ENCODE assay signal across 8 cellular contexts in the genomic region with DNA sequence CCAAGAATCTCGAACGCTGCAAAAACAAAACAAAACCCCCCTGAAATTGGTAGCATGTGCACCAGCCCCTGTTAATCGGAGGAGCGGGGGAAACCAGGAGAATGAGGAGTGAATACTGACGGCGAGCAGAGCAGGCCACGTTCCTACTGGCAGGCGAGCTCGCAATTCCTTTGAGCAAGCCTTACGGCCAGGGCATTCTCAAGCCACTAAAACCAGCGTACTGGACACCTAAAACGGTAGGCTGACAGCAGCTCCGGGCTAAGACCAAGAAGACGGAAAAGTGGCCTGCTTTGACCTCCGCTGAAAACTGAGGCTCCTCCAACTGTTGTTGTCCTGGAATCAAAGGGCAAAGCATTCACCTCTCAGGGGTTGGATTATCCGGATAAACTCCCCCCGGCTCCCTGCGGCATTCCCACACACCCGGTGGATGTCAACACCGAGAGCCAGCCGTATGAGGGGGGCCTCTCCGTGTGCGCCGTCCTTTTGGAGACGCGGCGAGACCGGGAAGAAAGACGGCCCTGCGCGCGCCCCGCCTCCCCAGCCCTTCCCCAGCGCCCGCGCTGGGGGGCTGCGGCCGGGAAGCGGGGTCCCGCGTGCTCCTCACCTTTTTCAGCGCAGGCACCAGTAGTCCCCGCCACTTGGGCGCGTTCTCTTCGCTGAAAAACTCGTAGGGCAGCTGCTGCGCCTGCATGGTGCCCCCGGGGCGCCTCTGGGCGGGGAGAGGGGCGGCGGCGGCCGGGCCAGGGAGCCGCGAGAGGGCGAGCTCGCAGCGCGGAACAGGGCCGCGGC. TPM values are rescaled to one million over a fixed set of nuclear protein-coding genes. Genes with fewer than 3 reads are reported as not detected.
DNase-seq lines count a peak whose midpoint lies in the region; ATAC-seq and TF ChIP-seq lines count a peak whose summit lies in the region.

No MANE protein-coding gene starts in this region.

- POLR2A ChIA-PET in Caco-2 (lab: Charles Lee), result interaction anchor here (0.6 to 1.7 kb wide), 10 partner anchors 9 to 369 kb away, joined by 3 to 12 read pairs (median 4); partner anchors contain the start of genes MAP4K3 and SRSF7
- POLR2A ChIA-PET in RWPE1 (lab: Yijun Ruan, JAX; ENCODE audit: low non-redundant PET), result interaction anchor here (0.6 to 1.3 kb wide), 3 partner anchors 22 to 172 kb away, joined by 3 to 4 read pairs (median 3); no protein-coding TSS in a partner anchor

- H3K9me3 ChIP-seq in Caco-2, result no peaks in the 10 kb centered on the region

- H3K9me3 Mint-ChIP-seq in Caco-2 (ENCODE audit: unreplicated experiment) (no peaks in the 10 kb centered on the region), glutamatergic neuron (ENCODE audit: unreplicated experiment) (peaks cover 17% of the 10 kb centered on the region)

- DNase-seq in Caco-2, result peak; percentile 63 to 84
- peak; percentile 62 for DNase-seq in RWPE1 (ENCODE audit: low spot score)
- peak; percentile 69 for DNase-seq in activated naive CD4-positive, alpha-beta T cell treated with anti-CD3 and anti-CD28 coated beads, Interleukin-2, amount 50 U/mL, for 16 hours
- DNase-seq in glutamatergic neuron, result peak; percentile 70
- DNase-seq in omental fat pad (ENCODE audit: low spot score), result no peak
- DNase-seq in ureter (ENCODE audit: low spot score), result peak; percentile 61

- H3K27ac ChIP-seq in RWPE1, result peak overlapping the region; percentile 96

- ATAC-seq in GM19438 (IDR thresholded peaks at IDR 0.05; ENCODE audit: low read depth, unreplicated experiment), result peak; percentile 33
- peak; percentile 22 for ATAC-seq in HG03520 (IDR thresholded peaks at IDR 0.05; ENCODE audit: unreplicated experiment)
- ATAC-seq in omental fat pad (ENCODE audit: low FRiP score), result peak; percentile 64

- H3K36me3 ChIP-seq in Caco-2 (ENCODE audit: control insufficient read depth, insufficient read depth, low read length), result no peaks in the 10 kb centered on the region

- H3K4me1 ChIP-seq in Caco-2, result peaks cover 33% of the 10 kb centered on the region

- H3K4me3 Mint-ChIP-seq in Caco-2 (ENCODE audit: unreplicated experiment) (peak overlapping the region; percentile 91), glutamatergic neuron (ENCODE audit: unreplicated experiment) (peak overlapping the region; percentile 95)

- H3K27ac Mint-ChIP-seq in Caco-2 (ENCODE audit: unreplicated experiment) (peak overlapping the region; percentile 74), glutamatergic neuron (ENCODE audit: unreplicated experiment) (peak overlapping the region; percentile 89)

- TF ChIP-seq CTCF in Caco-2 (IDR thresholded peaks at IDR 0.05; ENCODE audit: insufficient read depth in 1 of 2, low read depth in 1 of 2, low read length in 1 of 2, severe bottlenecking in 1 of 2, unreplicated experiment in 1 of 2), result peak in 1 of 2 experiments; percentile 11
- TF ChIP-seq CTCF in RWPE1 (conservative IDR thresholded peaks at IDR 0.05; ENCODE audit: low read depth), result peak; percentile 38
- TF ChIP-seq CTCF in glutamatergic neuron (IDR thresholded peaks at IDR 0.05; ENCODE audit: partially characterized antibody, unreplicated experiment), result no peak
- TF ChIP-seq CTCF in omental fat pad (IDR thresholded peaks at IDR 0.05), result no peak

- CTCF ChIA-PET in Caco-2 (lab: Charles Lee) (interaction anchor here (0.6 to 4.1 kb wide), 5 partner anchors 15 to 172 kb away, joined by 3 to 42 read pairs (median 3); no protein-coding TSS in a partner anchor), RWPE1 (lab: Yijun Ruan, JAX) (interaction anchor here (0.6 to 1.9 kb wide), 3 partner anchors 75 to 172 kb away, joined by 4 to 5 read pairs (median 4); no protein-coding TSS in a partner anchor)

- H3K4me1 Mint-ChIP-seq in Caco-2 (ENCODE audit: low read depth, unreplicated experiment) (peaks cover 36% of the 10 kb centered on the region), glutamatergic neuron (ENCODE audit: low read depth, unreplicated experiment) (peaks cover 32% of the 10 kb centered on the region)

- no TSS peak for BruUV-seq in Caco-2 (replicated peaks; lab: Mats Ljungman, UMichigan)

- intact Hi-C loops in Caco-2 (cut with micrococcal nuclease; ENCODE audit: unreplicated experiment), result loop anchor here (2.0 to 10.0 kb wide), 3 partner anchors 61 to 518 kb away; partner anchors contain the start of gene HNRNPLL

- H3K27me3 Mint-ChIP-seq in Caco-2 (ENCODE audit: insufficient read depth, unreplicated experiment) (no peaks in the 10 kb centered on the region), glutamatergic neuron (ENCODE audit: unreplicated experiment) (peaks cover 7% of the 10 kb centered on the region)

- H3K36me3 Mint-ChIP-seq in Caco-2 (ENCODE audit: insufficient read depth, unreplicated experiment) (peaks cover 51% of the 10 kb centered on the region), glutamatergic neuron (ENCODE audit: unreplicated experiment) (no peaks in the 10 kb centered on the region)

- H3K4me3 ChIP-seq in Caco-2 (ENCODE audit: low read depth, low read length), result peak overlapping the region; percentile 62

- no peaks in the 10 kb centered on the region for H3K27me3 ChIP-seq in Caco-2 (replicated peaks; ENCODE audit: control insufficient read depth, insufficient read depth, low read length)

RNA-seq across cellular contexts. Expression of gene SOS1, which starts 0.9 kb away (rescaled TPM):
- total RNA-seq in Caco-2 (2022), result 49.7 and 50.1 TPM in 2 replicates
- 39.0 TPM for total RNA-seq in glutamatergic neuron (ENCODE audit: unreplicated experiment)
- 10 to 100 TPM; 23.1 to 70.8 (median 31.6) TPM for total RNA-seq in omental fat pad
- 53.7 TPM for total RNA-seq in ureter
